12 cellular contexts compared by ENCODE assay signal in the genomic region with DNA sequence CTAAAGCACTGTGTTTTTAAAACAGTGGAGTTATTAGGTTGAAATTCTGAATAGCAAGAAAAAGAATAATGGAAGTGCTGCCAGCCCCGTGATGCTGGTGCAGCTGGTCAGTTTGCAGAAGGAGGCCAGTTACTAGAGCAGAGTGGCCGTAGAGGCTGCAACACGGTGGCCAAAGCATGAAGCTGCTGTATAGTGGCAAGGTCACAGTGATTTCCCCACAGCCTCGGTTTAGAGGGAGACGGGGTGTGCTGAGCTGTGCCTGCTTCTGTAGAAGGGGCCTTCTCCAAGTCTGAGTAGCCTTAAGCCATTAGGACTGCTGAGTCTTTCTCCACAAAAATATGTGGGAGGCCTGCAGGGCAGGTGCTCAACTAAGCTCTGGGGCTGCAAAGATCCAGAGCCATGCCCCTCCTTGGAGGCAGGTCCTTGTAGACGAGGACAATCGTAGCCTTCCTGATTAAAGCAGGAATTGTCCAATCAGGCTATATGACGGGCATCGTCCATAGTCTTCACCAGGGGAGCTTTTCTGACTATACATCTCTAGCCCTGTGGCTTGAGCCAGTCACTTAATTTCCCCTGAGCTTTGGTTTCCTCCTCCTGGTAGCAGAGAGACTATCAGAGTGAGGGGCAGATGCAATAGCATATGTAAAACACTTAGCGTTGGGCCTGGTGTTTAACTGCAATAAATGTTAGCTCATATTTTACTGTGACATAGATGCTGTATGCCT.
DNase-seq lines count a peak whose midpoint lies in the region; ATAC-seq and TF ChIP-seq lines count a peak whose summit lies in the region.
"Had no signal": no experiment of that assay in that cellular context is flagged by ENCODE, and none has a peak within 500 bp of the region (broad histone marks: within the 10 kb centered on the region; RNA-seq: fewer than 3 reads in every experiment).

No MANE protein-coding gene starts in this region.

- H3K36me3 ChIP-seq in ACC112 (ENCODE audit: insufficient read depth, low read length) (no peaks in the 10 kb centered on the region), sigmoid colon (no peaks in the 10 kb centered on the region)
- H3K36me3 ChIP-seq in CD4-positive, alpha-beta memory T cell (ENCODE audit: insufficient read depth, low read length), result no peaks in the 10 kb centered on the region

- H3K36me3 Mint-ChIP-seq in glutamatergic neuron (ENCODE audit: unreplicated experiment), result no peaks in the 10 kb centered on the region
- H3K36me3 Mint-ChIP-seq in CD4-positive, alpha-beta memory T cell, result peaks cover 0 to 7% of the 10 kb centered on the region in 2 donors

- peaks cover 60% of the 10 kb centered on the region for H3K4me1 Mint-ChIP-seq in glutamatergic neuron (ENCODE audit: low read depth, unreplicated experiment)
- H3K4me1 Mint-ChIP-seq in CD4-positive, alpha-beta memory T cell, result peaks cover 22 to 61% (median 41%) of the 10 kb centered on the region in 4 donors

- H3K4me3 ChIP-seq in ACC112 (ENCODE audit: low read depth, low read length) (no peak overlapping the region), sigmoid colon (no peak overlapping the region)
- no peak overlapping the region for H3K4me3 ChIP-seq in CD4-positive, alpha-beta memory T cell (ENCODE audit: low read length in 2 of 2)

- H3K27ac ChIP-seq in ACC112 (ENCODE audit: low read depth, low read length) (peak overlapping the region; percentile 97), RWPE1 (peak overlapping the region; percentile 53), sigmoid colon (peak overlapping the region; percentile 86 to 91 (median 89))
- no peak overlapping the region for H3K27ac ChIP-seq in CD4-positive, alpha-beta memory T cell (ENCODE audit: low read depth, low read length)

- POLR2A ChIA-PET in RWPE1 (lab: Yijun Ruan, JAX; ENCODE audit: low non-redundant PET), result no interaction called here
- POLR2A ChIA-PET in CD4-positive, alpha-beta memory T cell (lab: Charles Lee; ENCODE audit: partially characterized antibody), result interaction anchor here (1.2 to 1.6 kb wide), 2 partner anchors 11 to 207 kb away, joined by 3 read pairs; no protein-coding TSS in a partner anchor

- H3K27me3 ChIP-seq in ACC112 (ENCODE audit: insufficient read depth, low read length), result no peaks in the 10 kb centered on the region
- no peaks in the 10 kb centered on the region for H3K27me3 ChIP-seq in sigmoid colon
- H3K27me3 ChIP-seq in CD4-positive, alpha-beta memory T cell (ENCODE audit: insufficient read depth, low read length), result no peaks in the 10 kb centered on the region

- peaks cover 13% of the 10 kb centered on the region for H3K27me3 Mint-ChIP-seq in glutamatergic neuron (ENCODE audit: unreplicated experiment)
- no peaks in the 10 kb centered on the region for H3K27me3 Mint-ChIP-seq in CD4-positive, alpha-beta memory T cell
- H3K27me3 Mint-ChIP-seq: dendritic cell treated with granulocyte-macrophage colony-stimulating factor and Interleukin-4, amounts not matched to agents 40 ng/mL and 50 ng/mL, for 4 days had no signal

- no peak for TF ChIP-seq EP300 in sigmoid colon (IDR thresholded peaks at IDR 0.05)

- WGBS in sigmoid colon, 2 donors, result 81 to 83% methylated on average over 10 of the region's 10 CpGs

- H2AFZ ChIP-seq in ACC112 (ENCODE audit: low read length, unreplicated experiment), result no peak overlapping the region

- peak overlapping the region; percentile 89 for H3K27ac Mint-ChIP-seq in glutamatergic neuron (ENCODE audit: unreplicated experiment)
- H3K27ac Mint-ChIP-seq in CD4-positive, alpha-beta memory T cell, result no peak overlapping the region

- peaks cover 14% of the 10 kb centered on the region for H3K9me3 Mint-ChIP-seq in glutamatergic neuron (ENCODE audit: unreplicated experiment)
- peaks cover 0 to under 1% (median 0%) of the 10 kb centered on the region in 8 donors for H3K9me3 Mint-ChIP-seq in CD4-positive, alpha-beta memory T cell
- H3K9me3 Mint-ChIP-seq: dendritic cell treated with granulocyte-macrophage colony-stimulating factor and Interleukin-4, amounts not matched to agents 40 ng/mL and 50 ng/mL, for 4 days had no signal

- ATAC-seq in GM19035 (IDR thresholded peaks at IDR 0.05; ENCODE audit: unreplicated experiment), result no peak

- peaks cover 82% of the 10 kb centered on the region for H3K4me1 ChIP-seq in ACC112 (ENCODE audit: control insufficient read depth, insufficient read depth, low read length, unreplicated experiment)
- H3K4me1 ChIP-seq in sigmoid colon, result peaks cover 2 to 85% (median 78%) of the 10 kb centered on the region in 4 donors
- H3K4me1 ChIP-seq in CD4-positive, alpha-beta memory T cell (ENCODE audit: insufficient read depth, low read length), result peaks cover 31% of the 10 kb centered on the region

- DNase-seq in RWPE1 (ENCODE audit: low spot score) (no peak), glutamatergic neuron (no peak), sigmoid colon (no peak), occipital lobe (lab: John Stamatoyannopoulos, UW) (no peak)
- DNase-seq in CD4-positive, alpha-beta memory T cell, result no peak
- DNase-seq in activated CD4-positive, alpha-beta T cell treated with anti-CD3 and anti-CD28 coated beads for 1 hour, result no peak
- DNase-seq: ACHN; MM.1S; stimulated activated naive CD4-positive, alpha-beta T cell treated with Interleukin-2 at 50 U/mL for 16 hours had no signal

- no peaks in the 10 kb centered on the region for H3K9me3 ChIP-seq in sigmoid colon
- H3K9me3 ChIP-seq in CD4-positive, alpha-beta memory T cell (ENCODE audit: control insufficient read depth in 1 of 2, low read length in 2 of 2), result no peaks in the 10 kb centered on the region

- peak overlapping the region; percentile 64 for H3K4me3 Mint-ChIP-seq in glutamatergic neuron (ENCODE audit: unreplicated experiment)
- no peak overlapping the region for H3K4me3 Mint-ChIP-seq in CD4-positive, alpha-beta memory T cell
- H3K4me3 Mint-ChIP-seq: dendritic cell treated with granulocyte-macrophage colony-stimulating factor and Interleukin-4, amounts not matched to agents 40 ng/mL and 50 ng/mL, for 4 days had no signal

- intact Hi-C loops in sigmoid colon (cut with DNase I), result loop anchor here (2.0 kb wide), 1 partner anchor 91 kb away; no protein-coding TSS in a partner anchor
- intact Hi-C loops in CD4-positive, alpha-beta memory T cell (cut with micrococcal nuclease), result no loop called here

- TF ChIP-seq CTCF in RWPE1 (conservative IDR thresholded peaks at IDR 0.05; ENCODE audit: low read depth), result no peak
- TF ChIP-seq CTCF in glutamatergic neuron (IDR thresholded peaks at IDR 0.05; ENCODE audit: partially characterized antibody, unreplicated experiment), result no peak
- TF ChIP-seq CTCF in sigmoid colon (IDR thresholded peaks at IDR 0.05), result no peak

- peaks cover 63% of the 10 kb centered on the region for H3K79me2 ChIP-seq in ACC112 (ENCODE audit: control insufficient read depth, insufficient read depth, low read length, unreplicated experiment)

- TF ChIP-seq POLR2A in sigmoid colon (IDR thresholded peaks at IDR 0.05), result no peak

- CTCF ChIA-PET in RWPE1 (lab: Yijun Ruan, JAX), result interaction anchor here (0.6 to 1.0 kb wide), 5 partner anchors 8 to 337 kb away, joined by 3 read pairs; no protein-coding TSS in a partner anchor
- CTCF ChIA-PET in CD4-positive, alpha-beta memory T cell (lab: Charles Lee; ENCODE audit: partially characterized antibody), result interaction anchor here (1.0 to 2.8 kb wide), 5 partner anchors 26 to 337 kb away, joined by 3 to 11 read pairs (median 6); a partner anchor contains a TSS
